In the genomic region with DNA sequence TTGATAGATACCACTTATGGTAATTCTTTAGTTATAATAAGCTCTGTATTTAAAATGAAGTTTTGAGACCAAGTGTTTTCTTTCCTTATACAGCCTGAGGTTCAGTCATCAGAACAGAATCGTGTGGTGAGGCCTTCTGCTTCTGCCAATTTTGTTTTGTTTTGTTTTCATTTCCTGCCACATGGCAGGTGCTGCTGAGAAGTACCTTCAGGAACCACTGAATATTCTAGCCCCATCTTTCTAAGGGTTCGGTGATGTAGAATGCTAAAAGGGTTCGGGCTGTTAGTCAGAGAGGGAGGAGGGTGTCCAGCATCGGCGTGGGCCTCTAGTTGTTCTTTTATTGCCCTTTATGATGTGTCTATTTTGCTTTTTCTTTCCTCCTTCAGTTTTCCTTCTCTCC, we compare ENCODE assay signal across 9 cellular contexts. TPM values are rescaled to one million over a fixed set of nuclear protein-coding genes. Genes with fewer than 3 reads are reported as not detected.
DNase-seq lines count a peak whose midpoint lies in the region; ATAC-seq and TF ChIP-seq lines count a peak whose summit lies in the region.
"Had no signal": no experiment of that assay in that cellular context is flagged by ENCODE, and none has a peak within 500 bp of the region (broad histone marks: within the 10 kb centered on the region; RNA-seq: fewer than 3 reads in every experiment).

No MANE protein-coding gene starts in this region.

- intact Hi-C loops in prostate gland (cut with DNase I), result no loop called here

- H3K4me3 Mint-ChIP-seq in stimulated activated memory B cell treated with anti-CD40 and anti-IgM and Interleukin-4, amounts not matched to agents 10 μg/mL and 1 μg/mL and 100 μg/mL, for 72 hours, result no peak overlapping the region
- H3K4me3 Mint-ChIP-seq: neural crest cell had no signal

- H3K36me3 ChIP-seq in prostate gland, result no peaks in the 10 kb centered on the region

- no peaks in the 10 kb centered on the region for H3K27me3 ChIP-seq in prostate gland (replicated peaks; ENCODE audit: insufficient read depth)

- H3K36me3 Mint-ChIP-seq in stimulated activated memory B cell treated with anti-CD40 and anti-IgM and Interleukin-4, amounts not matched to agents 10 μg/mL and 1 μg/mL and 100 μg/mL, for 72 hours, result peaks cover 9% of the 10 kb centered on the region

- 48% methylated on average over 5 of the region's 5 CpGs for WGBS in prostate gland

- peak overlapping the region; percentile 71 for H3K27ac Mint-ChIP-seq in stimulated activated memory B cell treated with anti-CD40 and anti-IgM and Interleukin-4, amounts not matched to agents 10 μg/mL and 1 μg/mL and 100 μg/mL, for 72 hours

- peak; percentile 89 for ATAC-seq in stimulated activated memory B cell treated with anti-CD40 and anti-IgM and Interleukin-4, amounts not matched to agents 10 μg/mL and 1 μg/mL and 100 μg/mL, for 72 hours
- ATAC-seq in left lobe of liver, result no peak

- H3K4me3 ChIP-seq in prostate gland, result no peak overlapping the region

- H3K9me3 Mint-ChIP-seq in stimulated activated memory B cell treated with anti-CD40 and anti-IgM and Interleukin-4, amounts not matched to agents 10 μg/mL and 1 μg/mL and 100 μg/mL, for 72 hours, result no peaks in the 10 kb centered on the region
- H3K9me3 Mint-ChIP-seq: neural crest cell had no signal

- peak; percentile 19 for DNase-seq in activated CD4-positive, alpha-beta T cell treated with anti-CD3 and anti-CD28 coated beads for 1 hour
- DNase-seq in activated CD4-positive, alpha-beta T cell treated with anti-CD3 and anti-CD28 coated beads, Interleukin-2, amount 50 U/mL, for 48 hours, result no peak
- peak; percentile 78 for DNase-seq in LHCN-M2 (ENCODE audit: low read depth)
- DNase-seq in astrocyte of the hippocampus (ENCODE audit: low read depth, low spot score), result peak; percentile 40
- no peak for DNase-seq in prostate gland (ENCODE audit: low spot score)
- DNase-seq in left lobe of liver (ENCODE audit: low spot score), result no peak
- no peak for DNase-seq in pons (ENCODE audit: low spot score)

- H3K4me1 ChIP-seq in prostate gland (replicated peaks), result no peaks in the 10 kb centered on the region

- TF ChIP-seq POLR2A in prostate gland (IDR thresholded peaks at IDR 0.05), result no peak

- H3K27ac ChIP-seq in prostate gland, result no peak overlapping the region

- H3K4me1 Mint-ChIP-seq in stimulated activated memory B cell treated with anti-CD40 and anti-IgM and Interleukin-4, amounts not matched to agents 10 μg/mL and 1 μg/mL and 100 μg/mL, for 72 hours, result peaks cover 62% of the 10 kb centered on the region

- H3K27me3 Mint-ChIP-seq in stimulated activated memory B cell treated with anti-CD40 and anti-IgM and Interleukin-4, amounts not matched to agents 10 μg/mL and 1 μg/mL and 100 μg/mL, for 72 hours, result no peaks in the 10 kb centered on the region

- no peak for TF ChIP-seq CTCF in prostate gland (IDR thresholded peaks at IDR 0.05)

- H3K9me3 ChIP-seq in prostate gland, result no peaks in the 10 kb centered on the region

RNA-seq across cellular contexts. Expression of a gene that starts 25.8 kb away (rescaled TPM):
- total RNA-seq in LHCN-M2 (2014; rRNA removed), result 18.0 and 28.5 TPM in 2 replicates
- polyA plus RNA-seq in LHCN-M2 (2012), result 6.0 TPM
- total RNA-seq in prostate gland, result 100 to 1,000 TPM in 1 of 2 donors, 10 to 100 TPM in 1; 43.8 to 118 TPM
- total RNA-seq in left lobe of liver, result 29.0 TPM

Comparison
In these comparisons a context has a peak if more than half of its experiments do, and no peak if none do; other contexts are left out.
1. DNase-seq: peak in activated CD4-positive, alpha-beta T cell treated with anti-CD3 and anti-CD28 coated beads for 1 hour (single experiment), LHCN-M2 (single experiment) and astrocyte of the hippocampus (single experiment); none in activated CD4-positive, alpha-beta T cell treated with anti-CD3 and anti-CD28 coated beads, Interleukin-2, amount 50 U/mL, for 48 hours (0 of 2), prostate gland (single experiment), left lobe of liver (single experiment) and pons (single experiment).